Comparison of ENCODE assay signal across 1 cellular context in the genomic region with DNA sequence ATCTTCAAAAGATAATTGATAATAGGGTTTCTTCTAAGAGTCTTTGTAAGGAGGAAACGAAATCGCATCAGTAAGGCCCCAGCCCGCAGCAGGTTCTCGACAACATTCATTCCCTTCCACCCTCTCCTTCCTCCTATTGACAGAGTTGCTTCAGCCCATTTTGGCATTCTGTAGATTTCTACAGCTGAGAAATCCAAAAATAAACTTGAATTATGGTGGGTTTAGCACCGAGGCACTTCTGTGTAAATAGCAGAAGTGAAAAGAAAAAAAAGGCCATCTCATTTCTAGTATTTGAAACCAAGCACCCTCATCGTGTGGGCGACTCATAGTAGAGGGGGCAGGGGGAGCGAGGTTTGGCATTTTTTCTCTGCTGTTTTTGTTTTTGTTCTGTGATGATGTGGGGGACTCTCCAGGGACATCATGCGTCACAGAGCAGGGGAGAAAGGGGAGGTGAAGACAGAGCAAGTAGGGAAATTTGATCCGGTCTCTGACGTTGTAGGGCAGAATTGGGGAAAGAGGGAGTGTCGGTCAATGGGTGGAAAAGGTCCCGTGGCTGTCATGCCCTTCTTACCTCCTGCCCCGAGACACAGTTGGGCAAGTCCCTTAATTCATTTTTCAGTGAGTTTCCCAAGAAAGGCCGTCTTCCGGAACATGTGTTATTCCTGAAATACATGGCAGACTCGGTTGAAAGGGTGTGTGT.
TF ChIP-seq lines count a peak whose summit lies in the region.

No MANE protein-coding gene starts in this region.

TF ChIP-seq in GM12878, 131 proteins besides CTCF, POLR2A, EP300 and RAD21 (continued from another document and continues in another):
- TF ChIP-seq TBL1XR1 (IDR thresholded peaks at IDR 0.05; ENCODE audit: low read depth, low read length) (peak; percentile 100), CREM (IDR thresholded peaks at IDR 0.05; ENCODE audit: low read depth) (peak; percentile 95), DPF2 (IDR thresholded peaks at IDR 0.05) (peak; percentile 88), WRNIP1 (IDR thresholded peaks at IDR 0.05; ENCODE audit: borderline replicate concordance, low read depth, low read length) (peak; percentile 49; the same call in 1 of the 2 replicates), RELA (IDR thresholded peaks at IDR 0.05; ENCODE audit: borderline replicate concordance, partially characterized antibody) (peak; percentile 96), SP1 (IDR thresholded peaks at IDR 0.05; ENCODE audit: low read depth, low read length) (peak; percentile 82), TCF12 (IDR thresholded peaks at IDR 0.05; ENCODE audit: low read depth, low read length) (peak; percentile 89), NR2C2 (IDR thresholded peaks at IDR 0.05; ENCODE audit: borderline replicate concordance, control insufficient read depth, insufficient read length, low read depth) (no peak), BCL11A (IDR thresholded peaks at IDR 0.05; ENCODE audit: low read depth, low read length) (peak; percentile 94), GATAD2B (conservative IDR thresholded peaks at IDR 0.05; ENCODE audit: low read depth) (peak; percentile 85; the same call in 1 of the 2 replicates), ZNF274 (IDR thresholded peaks at IDR 0.05; ENCODE audit: insufficient read depth, insufficient read length) (no peak), ZSCAN29 (IDR thresholded peaks at IDR 0.05) (0 out of 2 replicates have a peak, but pooled peaks have one; percentile 31), BHLHE40 (IDR thresholded peaks at IDR 0.05; ENCODE audit: borderline replicate concordance in 1 of 2, low read depth in 2 of 2, low read length in 1 of 2) (peak; percentile 81 to 89), ZNF384 (IDR thresholded peaks at IDR 0.05; ENCODE audit: borderline replicate concordance, low read depth, low read length) (peak; percentile 97), ZZZ3 (IDR thresholded peaks at IDR 0.05; ENCODE audit: control insufficient read depth, insufficient read length, low read depth) (no peak), SRF (IDR thresholded peaks at IDR 0.05; ENCODE audit: low read depth in 2 of 2, low read length in 2 of 2) (0 out of 4 replicates have a peak, but pooled peaks of 1 of the 2 experiments have one; percentile 40), CBX5 (IDR thresholded peaks at IDR 0.05; ENCODE audit: low read depth) (peak; percentile 96), CHD2 (IDR thresholded peaks at IDR 0.05; ENCODE audit: borderline replicate concordance, low read depth, low read length) (peak; percentile 93)
- TF ChIP-seq, protein P1, sequence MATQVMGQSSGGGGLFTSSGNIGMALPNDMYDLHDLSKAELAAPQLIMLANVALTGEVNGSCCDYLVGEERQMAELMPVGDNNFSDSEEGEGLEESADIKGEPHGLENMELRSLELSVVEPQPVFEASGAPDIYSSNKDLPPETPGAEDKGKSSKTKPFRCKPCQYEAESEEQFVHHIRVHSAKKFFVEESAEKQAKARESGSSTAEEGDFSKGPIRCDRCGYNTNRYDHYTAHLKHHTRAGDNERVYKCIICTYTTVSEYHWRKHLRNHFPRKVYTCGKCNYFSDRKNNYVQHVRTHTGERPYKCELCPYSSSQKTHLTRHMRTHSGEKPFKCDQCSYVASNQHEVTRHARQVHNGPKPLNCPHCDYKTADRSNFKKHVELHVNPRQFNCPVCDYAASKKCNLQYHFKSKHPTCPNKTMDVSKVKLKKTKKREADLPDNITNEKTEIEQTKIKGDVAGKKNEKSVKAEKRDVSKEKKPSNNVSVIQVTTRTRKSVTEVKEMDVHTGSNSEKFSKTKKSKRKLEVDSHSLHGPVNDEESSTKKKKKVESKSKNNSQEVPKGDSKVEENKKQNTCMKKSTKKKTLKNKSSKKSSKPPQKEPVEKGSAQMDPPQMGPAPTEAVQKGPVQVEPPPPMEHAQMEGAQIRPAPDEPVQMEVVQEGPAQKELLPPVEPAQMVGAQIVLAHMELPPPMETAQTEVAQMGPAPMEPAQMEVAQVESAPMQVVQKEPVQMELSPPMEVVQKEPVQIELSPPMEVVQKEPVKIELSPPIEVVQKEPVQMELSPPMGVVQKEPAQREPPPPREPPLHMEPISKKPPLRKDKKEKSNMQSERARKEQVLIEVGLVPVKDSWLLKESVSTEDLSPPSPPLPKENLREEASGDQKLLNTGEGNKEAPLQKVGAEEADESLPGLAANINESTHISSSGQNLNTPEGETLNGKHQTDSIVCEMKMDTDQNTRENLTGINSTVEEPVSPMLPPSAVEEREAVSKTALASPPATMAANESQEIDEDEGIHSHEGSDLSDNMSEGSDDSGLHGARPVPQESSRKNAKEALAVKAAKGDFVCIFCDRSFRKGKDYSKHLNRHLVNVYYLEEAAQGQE (IDR thresholded peaks at IDR 0.05; ENCODE audit: low read depth, low read length), result 0 out of 2 replicates have a peak, but pooled peaks have one; percentile 45
- TF ChIP-seq, protein P2, sequence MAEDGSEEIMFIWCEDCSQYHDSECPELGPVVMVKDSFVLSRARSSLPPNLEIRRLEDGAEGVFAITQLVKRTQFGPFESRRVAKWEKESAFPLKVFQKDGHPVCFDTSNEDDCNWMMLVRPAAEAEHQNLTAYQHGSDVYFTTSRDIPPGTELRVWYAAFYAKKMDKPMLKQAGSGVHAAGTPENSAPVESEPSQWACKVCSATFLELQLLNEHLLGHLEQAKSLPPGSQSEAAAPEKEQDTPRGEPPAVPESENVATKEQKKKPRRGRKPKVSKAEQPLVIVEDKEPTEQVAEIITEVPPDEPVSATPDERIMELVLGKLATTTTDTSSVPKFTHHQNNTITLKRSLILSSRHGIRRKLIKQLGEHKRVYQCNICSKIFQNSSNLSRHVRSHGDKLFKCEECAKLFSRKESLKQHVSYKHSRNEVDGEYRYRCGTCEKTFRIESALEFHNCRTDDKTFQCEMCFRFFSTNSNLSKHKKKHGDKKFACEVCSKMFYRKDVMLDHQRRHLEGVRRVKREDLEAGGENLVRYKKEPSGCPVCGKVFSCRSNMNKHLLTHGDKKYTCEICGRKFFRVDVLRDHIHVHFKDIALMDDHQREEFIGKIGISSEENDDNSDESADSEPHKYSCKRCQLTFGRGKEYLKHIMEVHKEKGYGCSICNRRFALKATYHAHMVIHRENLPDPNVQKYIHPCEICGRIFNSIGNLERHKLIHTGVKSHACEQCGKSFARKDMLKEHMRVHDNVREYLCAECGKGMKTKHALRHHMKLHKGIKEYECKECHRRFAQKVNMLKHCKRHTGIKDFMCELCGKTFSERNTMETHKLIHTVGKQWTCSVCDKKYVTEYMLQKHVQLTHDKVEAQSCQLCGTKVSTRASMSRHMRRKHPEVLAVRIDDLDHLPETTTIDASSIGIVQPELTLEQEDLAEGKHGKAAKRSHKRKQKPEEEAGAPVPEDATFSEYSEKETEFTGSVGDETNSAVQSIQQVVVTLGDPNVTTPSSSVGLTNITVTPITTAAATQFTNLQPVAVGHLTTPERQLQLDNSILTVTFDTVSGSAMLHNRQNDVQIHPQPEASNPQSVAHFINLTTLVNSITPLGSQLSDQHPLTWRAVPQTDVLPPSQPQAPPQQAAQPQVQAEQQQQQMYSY (CRISPR knock-in tag; IDR thresholded peaks at IDR 0.05), result no peak
- TF ChIP-seq, protein P3, sequence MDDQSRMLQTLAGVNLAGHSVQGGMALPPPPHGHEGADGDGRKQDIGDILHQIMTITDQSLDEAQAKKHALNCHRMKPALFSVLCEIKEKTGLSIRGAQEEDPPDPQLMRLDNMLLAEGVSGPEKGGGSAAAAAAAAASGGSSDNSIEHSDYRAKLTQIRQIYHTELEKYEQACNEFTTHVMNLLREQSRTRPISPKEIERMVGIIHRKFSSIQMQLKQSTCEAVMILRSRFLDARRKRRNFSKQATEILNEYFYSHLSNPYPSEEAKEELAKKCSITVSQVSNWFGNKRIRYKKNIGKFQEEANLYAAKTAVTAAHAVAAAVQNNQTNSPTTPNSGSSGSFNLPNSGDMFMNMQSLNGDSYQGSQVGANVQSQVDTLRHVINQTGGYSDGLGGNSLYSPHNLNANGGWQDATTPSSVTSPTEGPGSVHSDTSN (IDR thresholded peaks at IDR 0.05; ENCODE audit: insufficient replicate concordance, low read depth, low read length), result no peak
- TF ChIP-seq, protein P4, sequence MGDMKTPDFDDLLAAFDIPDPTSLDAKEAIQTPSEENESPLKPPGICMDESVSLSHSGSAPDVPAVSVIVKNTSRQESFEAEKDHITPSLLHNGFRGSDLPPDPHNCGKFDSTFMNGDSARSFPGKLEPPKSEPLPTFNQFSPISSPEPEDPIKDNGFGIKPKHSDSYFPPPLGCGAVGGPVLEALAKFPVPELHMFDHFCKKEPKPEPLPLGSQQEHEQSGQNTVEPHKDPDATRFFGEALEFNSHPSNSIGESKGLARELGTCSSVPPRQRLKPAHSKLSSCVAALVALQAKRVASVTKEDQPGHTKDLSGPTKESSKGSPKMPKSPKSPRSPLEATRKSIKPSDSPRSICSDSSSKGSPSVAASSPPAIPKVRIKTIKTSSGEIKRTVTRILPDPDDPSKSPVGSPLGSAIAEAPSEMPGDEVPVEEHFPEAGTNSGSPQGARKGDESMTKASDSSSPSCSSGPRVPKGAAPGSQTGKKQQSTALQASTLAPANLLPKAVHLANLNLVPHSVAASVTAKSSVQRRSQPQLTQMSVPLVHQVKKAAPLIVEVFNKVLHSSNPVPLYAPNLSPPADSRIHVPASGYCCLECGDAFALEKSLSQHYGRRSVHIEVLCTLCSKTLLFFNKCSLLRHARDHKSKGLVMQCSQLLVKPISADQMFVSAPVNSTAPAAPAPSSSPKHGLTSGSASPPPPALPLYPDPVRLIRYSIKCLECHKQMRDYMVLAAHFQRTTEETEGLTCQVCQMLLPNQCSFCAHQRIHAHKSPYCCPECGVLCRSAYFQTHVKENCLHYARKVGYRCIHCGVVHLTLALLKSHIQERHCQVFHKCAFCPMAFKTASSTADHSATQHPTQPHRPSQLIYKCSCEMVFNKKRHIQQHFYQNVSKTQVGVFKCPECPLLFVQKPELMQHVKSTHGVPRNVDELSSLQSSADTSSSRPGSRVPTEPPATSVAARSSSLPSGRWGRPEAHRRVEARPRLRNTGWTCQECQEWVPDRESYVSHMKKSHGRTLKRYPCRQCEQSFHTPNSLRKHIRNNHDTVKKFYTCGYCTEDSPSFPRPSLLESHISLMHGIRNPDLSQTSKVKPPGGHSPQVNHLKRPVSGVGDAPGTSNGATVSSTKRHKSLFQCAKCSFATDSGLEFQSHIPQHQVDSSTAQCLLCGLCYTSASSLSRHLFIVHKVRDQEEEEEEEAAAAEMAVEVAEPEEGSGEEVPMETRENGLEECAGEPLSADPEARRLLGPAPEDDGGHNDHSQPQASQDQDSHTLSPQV (IDR thresholded peaks at IDR 0.05), result peak; percentile 88
- TF ChIP-seq, protein P5, sequence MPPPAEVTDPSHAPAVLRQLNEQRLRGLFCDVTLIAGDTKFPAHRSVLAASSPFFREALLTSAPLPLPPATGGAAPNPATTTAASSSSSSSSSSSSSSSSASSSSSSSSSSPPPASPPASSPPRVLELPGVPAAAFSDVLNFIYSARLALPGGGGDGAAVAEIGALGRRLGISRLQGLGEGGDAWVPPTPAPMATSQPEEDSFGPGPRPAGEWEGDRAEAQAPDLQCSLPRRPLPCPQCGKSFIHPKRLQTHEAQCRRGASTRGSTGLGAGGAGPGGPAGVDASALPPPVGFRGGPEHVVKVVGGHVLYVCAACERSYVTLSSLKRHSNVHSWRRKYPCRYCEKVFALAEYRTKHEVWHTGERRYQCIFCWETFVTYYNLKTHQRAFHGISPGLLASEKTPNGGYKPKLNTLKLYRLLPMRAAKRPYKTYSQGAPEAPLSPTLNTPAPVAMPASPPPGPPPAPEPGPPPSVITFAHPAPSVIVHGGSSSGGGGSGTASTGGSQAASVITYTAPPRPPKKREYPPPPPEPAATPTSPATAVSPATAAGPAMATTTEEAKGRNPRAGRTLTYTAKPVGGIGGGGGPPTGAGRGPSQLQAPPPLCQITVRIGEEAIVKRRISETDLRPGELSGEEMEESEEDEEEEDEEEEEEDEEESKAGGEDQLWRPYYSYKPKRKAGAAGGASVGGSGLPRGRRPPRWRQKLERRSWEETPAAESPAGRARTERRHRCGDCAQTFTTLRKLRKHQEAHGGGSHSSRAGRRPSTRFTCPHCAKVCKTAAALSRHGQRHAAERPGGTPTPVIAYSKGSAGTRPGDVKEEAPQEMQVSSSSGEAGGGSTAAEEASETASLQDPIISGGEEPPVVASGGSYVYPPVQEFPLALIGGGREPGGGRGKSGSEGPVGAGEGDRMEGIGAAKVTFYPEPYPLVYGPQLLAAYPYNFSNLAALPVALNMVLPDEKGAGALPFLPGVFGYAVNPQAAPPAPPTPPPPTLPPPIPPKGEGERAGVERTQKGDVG (CRISPR knock-in tag; IDR thresholded peaks at IDR 0.05), result no peak
- TF ChIP-seq, protein P6, sequence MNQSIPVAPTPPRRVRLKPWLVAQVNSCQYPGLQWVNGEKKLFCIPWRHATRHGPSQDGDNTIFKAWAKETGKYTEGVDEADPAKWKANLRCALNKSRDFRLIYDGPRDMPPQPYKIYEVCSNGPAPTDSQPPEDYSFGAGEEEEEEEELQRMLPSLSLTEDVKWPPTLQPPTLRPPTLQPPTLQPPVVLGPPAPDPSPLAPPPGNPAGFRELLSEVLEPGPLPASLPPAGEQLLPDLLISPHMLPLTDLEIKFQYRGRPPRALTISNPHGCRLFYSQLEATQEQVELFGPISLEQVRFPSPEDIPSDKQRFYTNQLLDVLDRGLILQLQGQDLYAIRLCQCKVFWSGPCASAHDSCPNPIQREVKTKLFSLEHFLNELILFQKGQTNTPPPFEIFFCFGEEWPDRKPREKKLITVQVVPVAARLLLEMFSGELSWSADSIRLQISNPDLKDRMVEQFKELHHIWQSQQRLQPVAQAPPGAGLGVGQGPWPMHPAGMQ (IDR thresholded peaks at IDR 0.05; ENCODE audit: borderline replicate concordance), result 0 out of 2 replicates have a peak, but pooled peaks have one; percentile 17
- TF ChIP-seq, protein P7, sequence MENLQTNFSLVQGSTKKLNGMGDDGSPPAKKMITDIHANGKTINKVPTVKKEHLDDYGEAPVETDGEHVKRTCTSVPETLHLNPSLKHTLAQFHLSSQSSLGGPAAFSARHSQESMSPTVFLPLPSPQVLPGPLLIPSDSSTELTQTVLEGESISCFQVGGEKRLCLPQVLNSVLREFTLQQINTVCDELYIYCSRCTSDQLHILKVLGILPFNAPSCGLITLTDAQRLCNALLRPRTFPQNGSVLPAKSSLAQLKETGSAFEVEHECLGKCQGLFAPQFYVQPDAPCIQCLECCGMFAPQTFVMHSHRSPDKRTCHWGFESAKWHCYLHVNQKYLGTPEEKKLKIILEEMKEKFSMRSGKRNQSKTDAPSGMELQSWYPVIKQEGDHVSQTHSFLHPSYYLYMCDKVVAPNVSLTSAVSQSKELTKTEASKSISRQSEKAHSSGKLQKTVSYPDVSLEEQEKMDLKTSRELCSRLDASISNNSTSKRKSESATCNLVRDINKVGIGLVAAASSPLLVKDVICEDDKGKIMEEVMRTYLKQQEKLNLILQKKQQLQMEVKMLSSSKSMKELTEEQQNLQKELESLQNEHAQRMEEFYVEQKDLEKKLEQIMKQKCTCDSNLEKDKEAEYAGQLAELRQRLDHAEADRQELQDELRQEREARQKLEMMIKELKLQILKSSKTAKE (IDR thresholded peaks at IDR 0.05; ENCODE audit: low read depth, poor library complexity, severe bottlenecking), result peak; percentile 98
- TF ChIP-seq, protein P8, sequence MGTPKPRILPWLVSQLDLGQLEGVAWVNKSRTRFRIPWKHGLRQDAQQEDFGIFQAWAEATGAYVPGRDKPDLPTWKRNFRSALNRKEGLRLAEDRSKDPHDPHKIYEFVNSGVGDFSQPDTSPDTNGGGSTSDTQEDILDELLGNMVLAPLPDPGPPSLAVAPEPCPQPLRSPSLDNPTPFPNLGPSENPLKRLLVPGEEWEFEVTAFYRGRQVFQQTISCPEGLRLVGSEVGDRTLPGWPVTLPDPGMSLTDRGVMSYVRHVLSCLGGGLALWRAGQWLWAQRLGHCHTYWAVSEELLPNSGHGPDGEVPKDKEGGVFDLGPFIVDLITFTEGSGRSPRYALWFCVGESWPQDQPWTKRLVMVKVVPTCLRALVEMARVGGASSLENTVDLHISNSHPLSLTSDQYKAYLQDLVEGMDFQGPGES (IDR thresholded peaks at IDR 0.05), result no peak
